ENCODE assay signal across 8 cellular contexts in genomic region chr2:128091691-128092050, GRCh38. TPM values are rescaled to one million over a fixed set of nuclear protein-coding genes. Genes with fewer than 3 reads are reported as not detected.
A peak's percentile ranks its signal among the peaks of the same experiment; 100 is the strongest.
DNase-seq lines count a peak whose midpoint lies in the region; ATAC-seq and TF ChIP-seq lines count a peak whose summit lies in the region.

No MANE protein-coding gene starts in this region.

- H3K27me3 Mint-ChIP-seq in T-helper 17 cell: no peaks in the 10 kb centered on the region

- peaks cover 4% of the 10 kb centered on the region for H3K36me3 Mint-ChIP-seq in T-helper 17 cell (ENCODE audit: low read depth)

- H3K36me3 ChIP-seq in A673 (ENCODE audit: insufficient read depth, low read length, poor library complexity, severe bottlenecking) (no peaks in the 10 kb centered on the region), esophagus muscularis mucosa (no peaks in the 10 kb centered on the region), neutrophil (peaks cover 4% of the 10 kb centered on the region)

- peak overlapping the region; percentile 92 for H3K27ac Mint-ChIP-seq in T-helper 17 cell

- H3K4me3 ChIP-seq in A673 (ENCODE audit: low read depth, low read length, poor library complexity, severe bottlenecking) (peak overlapping the region; percentile 95), esophagus muscularis mucosa (peak overlapping the region; percentile 72 to 97 (median 92)), neutrophil (ENCODE audit: low read depth in 1 of 2, low read length in 1 of 2) (peak overlapping the region; percentile 86 to 100)

- intact Hi-C loops in A673 (cut with micrococcal nuclease; ENCODE audit: unreplicated experiment) (no loop called here), esophagus muscularis mucosa (cut with DNase I) (loop anchor here (5.0 to 10.0 kb wide), 2 partner anchors 64 to 207 kb away; partner anchors contain the start of genes AMMECR1L and SAP130)

- H3K4me3 Mint-ChIP-seq in T-helper 17 cell: peak overlapping the region; percentile 96

- WGBS in esophagus muscularis mucosa: 0% methylated on average over 9 of the region's 9 CpGs

- peak; percentile 33 for DNase-seq in A673 (ENCODE audit: low spot score)
- no peak for DNase-seq in T-helper 17 cell
- no peak for DNase-seq in esophagus muscularis mucosa (ENCODE audit: extremely low spot score)
- no peak for DNase-seq in kidney glomerular epithelial cell (lab: John Stamatoyannopoulos, UW)
- DNase-seq in NCI-H526 treated with DMSO at 0.1 percent for 48 hours (lab: John Stamatoyannopoulos, UW): no peak

- no TSS peak for BruUV-seq in A673 (replicated peaks; lab: Mats Ljungman, UMichigan)

- no peak for TF ChIP-seq CTCF in A673 (conservative IDR thresholded peaks at IDR 0.05; ENCODE audit: low read depth, low read length)
- no peak for TF ChIP-seq CTCF in esophagus muscularis mucosa (IDR thresholded peaks at IDR 0.05)
- no peak for TF ChIP-seq CTCF in neutrophil (IDR thresholded peaks at IDR 0.05)

- H3K4me1 ChIP-seq in A673 (ENCODE audit: insufficient read depth, low read length, poor library complexity, severe bottlenecking): peaks cover 6% of the 10 kb centered on the region
- H3K4me1 ChIP-seq in esophagus muscularis mucosa: peaks cover 8 to 39% (median 22%) of the 10 kb centered on the region in 4 donors
- peaks cover 26 to 28% of the 10 kb centered on the region in 2 experiments for H3K4me1 ChIP-seq in neutrophil (ENCODE audit: control insufficient read depth in 1 of 2, insufficient read depth in 1 of 2, low read depth in 1 of 2, low read length in 1 of 2)

- H3K9me3 ChIP-seq in A673 (ENCODE audit: low read depth, low read length, poor library complexity, severe bottlenecking) (no peaks in the 10 kb centered on the region), T-helper 17 cell (ENCODE audit: control insufficient read depth, low read length, poor library complexity, severe bottlenecking) (no peaks in the 10 kb centered on the region), esophagus muscularis mucosa (no peaks in the 10 kb centered on the region), neutrophil (no peaks in the 10 kb centered on the region)

- CTCF ChIA-PET in A673 (lab: Charles Lee): no interaction called here

- TF ChIP-seq POLR2A in esophagus muscularis mucosa (IDR thresholded peaks at IDR 0.05; ENCODE audit: low read depth): no peak

- POLR2A ChIA-PET in A673 (lab: Charles Lee; ENCODE audit: low non-redundant PET): interaction anchor here (0.5 kb wide), 1 partner anchor 1835 kb away, joined by 3 read pairs; no protein-coding TSS in a partner anchor

- peaks cover 22% of the 10 kb centered on the region for H3K4me1 Mint-ChIP-seq in T-helper 17 cell

- H3K27me3 ChIP-seq in A673 (replicated peaks; ENCODE audit: insufficient read depth, low read depth, low read length, poor library complexity) (no peaks in the 10 kb centered on the region), esophagus muscularis mucosa (no peaks in the 10 kb centered on the region), neutrophil (no peaks in the 10 kb centered on the region)

- H3K27ac ChIP-seq in A673 (ENCODE audit: low read depth, low read length, poor library complexity, severe bottlenecking) (peak overlapping the region; percentile 78), esophagus muscularis mucosa (replicated peaks in 1 of 4) (peak overlapping the region; percentile 75 to 89 (median 88)), neutrophil (peak overlapping the region; percentile 90)

- no peak for TF ChIP-seq EP300 in esophagus muscularis mucosa (IDR thresholded peaks at IDR 0.05)

- ATAC-seq in GM21526 (IDR thresholded peaks at IDR 0.05; ENCODE audit: low FRiP score, unreplicated experiment): peak; percentile 7
- ATAC-seq in T-helper 17 cell: no peak
- no peak for ATAC-seq in GM19455 (IDR thresholded peaks at IDR 0.05; ENCODE audit: unreplicated experiment)

RNA-seq across cellular contexts. Expression of gene UGGT1, which starts 0.7 kb away (rescaled TPM):
- 63.2 and 74.1 TPM in 2 replicates for total RNA-seq in A673 (2021)
- total RNA-seq in T-helper 17 cell: 10 to 100 TPM; 37.1 to 51.2 TPM
- total RNA-seq in esophagus muscularis mucosa: 10 to 100 TPM; 27.0 to 32.4 (median 27.6) TPM
